Comparison of ENCODE assay signal across 1 cellular context in genomic region chr7:4690953-4691856, GRCh38.
TF ChIP-seq lines count a peak whose summit lies in the region.

No MANE protein-coding gene starts in this region.

TF ChIP-seq in GM12878, 131 proteins besides CTCF, POLR2A, EP300 and RAD21:
- TF ChIP-seq EZH2 (IDR thresholded peaks at IDR 0.05; ENCODE audit: borderline replicate concordance, control insufficient read depth, low read depth, low read length) = no peak
- TF ChIP-seq SMARCA5 (IDR thresholded peaks at IDR 0.05) = no peak
- TF ChIP-seq GABPA (IDR thresholded peaks at IDR 0.05; ENCODE audit: low read depth) = no peak
- TF ChIP-seq, protein P1, sequence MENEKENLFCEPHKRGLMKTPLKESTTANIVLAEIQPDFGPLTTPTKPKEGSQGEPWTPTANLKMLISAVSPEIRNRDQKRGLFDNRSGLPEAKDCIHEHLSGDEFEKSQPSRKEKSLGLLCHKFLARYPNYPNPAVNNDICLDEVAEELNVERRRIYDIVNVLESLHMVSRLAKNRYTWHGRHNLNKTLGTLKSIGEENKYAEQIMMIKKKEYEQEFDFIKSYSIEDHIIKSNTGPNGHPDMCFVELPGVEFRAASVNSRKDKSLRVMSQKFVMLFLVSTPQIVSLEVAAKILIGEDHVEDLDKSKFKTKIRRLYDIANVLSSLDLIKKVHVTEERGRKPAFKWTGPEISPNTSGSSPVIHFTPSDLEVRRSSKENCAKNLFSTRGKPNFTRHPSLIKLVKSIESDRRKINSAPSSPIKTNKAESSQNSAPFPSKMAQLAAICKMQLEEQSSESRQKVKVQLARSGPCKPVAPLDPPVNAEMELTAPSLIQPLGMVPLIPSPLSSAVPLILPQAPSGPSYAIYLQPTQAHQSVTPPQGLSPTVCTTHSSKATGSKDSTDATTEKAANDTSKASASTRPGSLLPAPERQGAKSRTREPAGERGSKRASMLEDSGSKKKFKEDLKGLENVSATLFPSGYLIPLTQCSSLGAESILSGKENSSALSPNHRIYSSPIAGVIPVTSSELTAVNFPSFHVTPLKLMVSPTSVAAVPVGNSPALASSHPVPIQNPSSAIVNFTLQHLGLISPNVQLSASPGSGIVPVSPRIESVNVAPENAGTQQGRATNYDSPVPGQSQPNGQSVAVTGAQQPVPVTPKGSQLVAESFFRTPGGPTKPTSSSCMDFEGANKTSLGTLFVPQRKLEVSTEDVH (IDR thresholded peaks at IDR 0.05; ENCODE audit: low read depth, partially characterized antibody) = no peak
- no peak for TF ChIP-seq CBFB (IDR thresholded peaks at IDR 0.05; ENCODE audit: low read depth)
- TF ChIP-seq NR2C2 (IDR thresholded peaks at IDR 0.05; ENCODE audit: borderline replicate concordance, control insufficient read depth, insufficient read length, low read depth) = no peak
- no peak for TF ChIP-seq MYB (IDR thresholded peaks at IDR 0.05; ENCODE audit: borderline replicate concordance, low read depth, low read length)
- TF ChIP-seq, protein P2, sequence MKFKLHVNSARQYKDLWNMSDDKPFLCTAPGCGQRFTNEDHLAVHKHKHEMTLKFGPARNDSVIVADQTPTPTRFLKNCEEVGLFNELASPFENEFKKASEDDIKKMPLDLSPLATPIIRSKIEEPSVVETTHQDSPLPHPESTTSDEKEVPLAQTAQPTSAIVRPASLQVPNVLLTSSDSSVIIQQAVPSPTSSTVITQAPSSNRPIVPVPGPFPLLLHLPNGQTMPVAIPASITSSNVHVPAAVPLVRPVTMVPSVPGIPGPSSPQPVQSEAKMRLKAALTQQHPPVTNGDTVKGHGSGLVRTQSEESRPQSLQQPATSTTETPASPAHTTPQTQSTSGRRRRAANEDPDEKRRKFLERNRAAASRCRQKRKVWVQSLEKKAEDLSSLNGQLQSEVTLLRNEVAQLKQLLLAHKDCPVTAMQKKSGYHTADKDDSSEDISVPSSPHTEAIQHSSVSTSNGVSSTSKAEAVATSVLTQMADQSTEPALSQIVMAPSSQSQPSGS (IDR thresholded peaks at IDR 0.05; ENCODE audit: low read length) = no peak
- TF ChIP-seq ZZZ3 (IDR thresholded peaks at IDR 0.05; ENCODE audit: control insufficient read depth, insufficient read length, low read depth) = no peak
- TF ChIP-seq, protein P3, sequence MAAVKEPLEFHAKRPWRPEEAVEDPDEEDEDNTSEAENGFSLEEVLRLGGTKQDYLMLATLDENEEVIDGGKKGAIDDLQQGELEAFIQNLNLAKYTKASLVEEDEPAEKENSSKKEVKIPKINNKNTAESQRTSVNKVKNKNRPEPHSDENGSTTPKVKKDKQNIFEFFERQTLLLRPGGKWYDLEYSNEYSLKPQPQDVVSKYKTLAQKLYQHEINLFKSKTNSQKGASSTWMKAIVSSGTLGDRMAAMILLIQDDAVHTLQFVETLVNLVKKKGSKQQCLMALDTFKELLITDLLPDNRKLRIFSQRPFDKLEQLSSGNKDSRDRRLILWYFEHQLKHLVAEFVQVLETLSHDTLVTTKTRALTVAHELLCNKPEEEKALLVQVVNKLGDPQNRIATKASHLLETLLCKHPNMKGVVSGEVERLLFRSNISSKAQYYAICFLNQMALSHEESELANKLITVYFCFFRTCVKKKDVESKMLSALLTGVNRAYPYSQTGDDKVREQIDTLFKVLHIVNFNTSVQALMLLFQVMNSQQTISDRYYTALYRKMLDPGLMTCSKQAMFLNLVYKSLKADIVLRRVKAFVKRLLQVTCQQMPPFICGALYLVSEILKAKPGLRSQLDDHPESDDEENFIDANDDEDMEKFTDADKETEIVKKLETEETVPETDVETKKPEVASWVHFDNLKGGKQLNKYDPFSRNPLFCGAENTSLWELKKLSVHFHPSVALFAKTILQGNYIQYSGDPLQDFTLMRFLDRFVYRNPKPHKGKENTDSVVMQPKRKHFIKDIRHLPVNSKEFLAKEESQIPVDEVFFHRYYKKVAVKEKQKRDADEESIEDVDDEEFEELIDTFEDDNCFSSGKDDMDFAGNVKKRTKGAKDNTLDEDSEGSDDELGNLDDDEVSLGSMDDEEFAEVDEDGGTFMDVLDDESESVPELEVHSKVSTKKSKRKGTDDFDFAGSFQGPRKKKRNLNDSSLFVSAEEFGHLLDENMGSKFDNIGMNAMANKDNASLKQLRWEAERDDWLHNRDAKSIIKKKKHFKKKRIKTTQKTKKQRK (IDR thresholded peaks at IDR 0.05; ENCODE audit: low read depth, low read length) = no peak
- TF ChIP-seq, protein P4, sequence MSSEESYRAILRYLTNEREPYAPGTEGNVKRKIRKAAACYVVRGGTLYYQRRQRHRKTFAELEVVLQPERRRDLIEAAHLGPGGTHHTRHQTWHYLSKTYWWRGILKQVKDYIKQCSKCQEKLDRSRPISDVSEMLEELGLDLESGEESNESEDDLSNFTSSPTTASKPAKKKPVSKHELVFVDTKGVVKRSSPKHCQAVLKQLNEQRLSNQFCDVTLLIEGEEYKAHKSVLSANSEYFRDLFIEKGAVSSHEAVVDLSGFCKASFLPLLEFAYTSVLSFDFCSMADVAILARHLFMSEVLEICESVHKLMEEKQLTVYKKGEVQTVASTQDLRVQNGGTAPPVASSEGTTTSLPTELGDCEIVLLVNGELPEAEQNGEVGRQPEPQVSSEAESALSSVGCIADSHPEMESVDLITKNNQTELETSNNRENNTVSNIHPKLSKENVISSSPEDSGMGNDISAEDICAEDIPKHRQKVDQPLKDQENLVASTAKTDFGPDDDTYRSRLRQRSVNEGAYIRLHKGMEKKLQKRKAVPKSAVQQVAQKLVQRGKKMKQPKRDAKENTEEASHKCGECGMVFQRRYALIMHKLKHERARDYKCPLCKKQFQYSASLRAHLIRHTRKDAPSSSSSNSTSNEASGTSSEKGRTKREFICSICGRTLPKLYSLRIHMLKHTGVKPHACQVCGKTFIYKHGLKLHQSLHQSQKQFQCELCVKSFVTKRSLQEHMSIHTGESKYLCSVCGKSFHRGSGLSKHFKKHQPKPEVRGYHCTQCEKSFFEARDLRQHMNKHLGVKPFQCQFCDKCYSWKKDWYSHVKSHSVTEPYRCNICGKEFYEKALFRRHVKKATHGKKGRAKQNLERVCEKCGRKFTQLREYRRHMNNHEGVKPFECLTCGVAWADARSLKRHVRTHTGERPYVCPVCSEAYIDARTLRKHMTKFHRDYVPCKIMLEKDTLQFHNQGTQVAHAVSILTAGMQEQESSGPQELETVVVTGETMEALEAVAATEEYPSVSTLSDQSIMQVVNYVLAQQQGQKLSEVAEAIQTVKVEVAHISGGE (CRISPR knock-in tag; IDR thresholded peaks at IDR 0.05) = no peak
- TF ChIP-seq, protein P5, sequence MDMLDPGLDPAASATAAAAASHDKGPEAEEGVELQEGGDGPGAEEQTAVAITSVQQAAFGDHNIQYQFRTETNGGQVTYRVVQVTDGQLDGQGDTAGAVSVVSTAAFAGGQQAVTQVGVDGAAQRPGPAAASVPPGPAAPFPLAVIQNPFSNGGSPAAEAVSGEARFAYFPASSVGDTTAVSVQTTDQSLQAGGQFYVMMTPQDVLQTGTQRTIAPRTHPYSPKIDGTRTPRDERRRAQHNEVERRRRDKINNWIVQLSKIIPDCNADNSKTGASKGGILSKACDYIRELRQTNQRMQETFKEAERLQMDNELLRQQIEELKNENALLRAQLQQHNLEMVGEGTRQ (IDR thresholded peaks at IDR 0.05; ENCODE audit: borderline replicate concordance, low read depth, low read length) = no peak
- no peak for TF ChIP-seq EGR1 (IDR thresholded peaks at IDR 0.05; ENCODE audit: borderline replicate concordance in 1 of 2, low read depth in 2 of 2, low read length in 2 of 2)
